ENCODE assay signal across 8 cellular contexts in genomic region chr12:65278576-65279386, GRCh38. TPM values are rescaled to one million over a fixed set of nuclear protein-coding genes. Genes with fewer than 3 reads are reported as not detected.
DNase-seq lines count a peak whose midpoint lies in the region; ATAC-seq and TF ChIP-seq lines count a peak whose summit lies in the region.

Gene MSRB3, plus strand, starts transcription at chr12:65278683. Its CDS starts 29,897 bp downstream, at chr12:65308580.

- H3K9me3 Mint-ChIP-seq in activated naive CD8-positive, alpha-beta T cell treated with anti-CD3 and anti-CD28 coated beads, Interleukin-2, amount 10 ng/mL, durations not matched to agents 7 days and 5 days = no peaks in the 10 kb centered on the region

- peaks cover 66% of the 10 kb centered on the region for H3K27me3 Mint-ChIP-seq in activated naive CD8-positive, alpha-beta T cell treated with anti-CD3 and anti-CD28 coated beads, Interleukin-2, amount 10 ng/mL, durations not matched to agents 7 days and 5 days

- WGBS in neuronal stem cell (ENCODE audit: extremely low coverage in 2 of 2, insufficient read length in 2 of 2, insufficient replicate concordance in 1 of 2), 2 donors = no CpG with 5 or more reads among the region's 88 CpGs

- H3K79me1 ChIP-seq in neuronal stem cell (ENCODE audit: low read depth, low read length) = no peaks in the 10 kb centered on the region

- peak within 1 kb of the TSS; percentile 96 for H4K91ac ChIP-seq in neuronal stem cell (ENCODE audit: low read depth, low read length, poor library complexity)

- H3K4me1 ChIP-seq in neuronal stem cell (ENCODE audit: control insufficient read depth in 2 of 2, insufficient read depth in 1 of 2, low read depth in 1 of 2, low read length in 2 of 2) = peaks cover 2 to 9% of the 10 kb centered on the region in 2 donors

- H3K4me1 Mint-ChIP-seq in activated naive CD8-positive, alpha-beta T cell treated with anti-CD3 and anti-CD28 coated beads, Interleukin-2, amount 10 ng/mL, durations not matched to agents 7 days and 5 days = peaks cover 1% of the 10 kb centered on the region

- no peaks in the 10 kb centered on the region for H3K36me3 Mint-ChIP-seq in activated naive CD8-positive, alpha-beta T cell treated with anti-CD3 and anti-CD28 coated beads, Interleukin-2, amount 10 ng/mL, durations not matched to agents 7 days and 5 days

- ATAC-seq in GM21717 (IDR thresholded peaks at IDR 0.05; ENCODE audit: unreplicated experiment) = peak; percentile 55
- peak; percentile 73 for ATAC-seq in activated naive CD8-positive, alpha-beta T cell treated with anti-CD3 and anti-CD28 coated beads, Interleukin-2, amount 10 ng/mL, durations not matched to agents 7 days and 5 days (ENCODE audit: low read depth)
- no peak for ATAC-seq in HG02623 (IDR thresholded peaks at IDR 0.05; ENCODE audit: unreplicated experiment)

- TF ChIP-seq CTCF in LNCaP clone FGC (IDR thresholded peaks at IDR 0.05; ENCODE audit: control insufficient read depth, extremely low read depth, insufficient read depth) = 0 out of 2 replicates have a peak, but pooled peaks have one; percentile 16

- POLR2A ChIA-PET in activated naive CD8-positive, alpha-beta T cell treated with anti-CD3 and anti-CD28 coated beads, Interleukin-2, amount 10 ng/mL, durations not matched to agents 7 days and 5 days (lab: Charles Lee) = no interaction called here

- no peak within 1 kb of the TSS for H3K4ac ChIP-seq in neuronal stem cell (ENCODE audit: low read length)

- H3K4me3 ChIP-seq in LNCaP clone FGC (ENCODE audit: low read depth, low read length) (peak within 1 kb of the TSS; percentile 63), neuronal stem cell (ENCODE audit: low read length in 2 of 2) (peak within 1 kb of the TSS; percentile 60 to 92)

- H2AFZ ChIP-seq in neuronal stem cell (ENCODE audit: low read length) = peak within 1 kb of the TSS; percentile 99

- H3K27ac ChIP-seq in neuronal stem cell (replicated peaks; ENCODE audit: low read length) = peak within 1 kb of the TSS; percentile 89

- H4K8ac ChIP-seq in neuronal stem cell (ENCODE audit: low read depth, low read length) = peak within 1 kb of the TSS; percentile 99

- peak within 1 kb of the TSS; percentile 89 for H3K4me2 ChIP-seq in neuronal stem cell (ENCODE audit: insufficient read depth, low read length, poor library complexity, severe bottlenecking)

- peak within 1 kb of the TSS; percentile 82 for H2BK120ac ChIP-seq in neuronal stem cell (ENCODE audit: low read depth, low read length)

- H3K23ac ChIP-seq in neuronal stem cell (ENCODE audit: low read depth, low read length, poor library complexity) = peak within 1 kb of the TSS; percentile 81

- no peak within 1 kb of the TSS for H3K27ac Mint-ChIP-seq in activated naive CD8-positive, alpha-beta T cell treated with anti-CD3 and anti-CD28 coated beads, Interleukin-2, amount 10 ng/mL, durations not matched to agents 7 days and 5 days

- H3K27me3 ChIP-seq in neuronal stem cell (ENCODE audit: control insufficient read depth in 3 of 3, insufficient read depth in 3 of 3, low read depth in 1 of 3, low read length in 3 of 3) = peaks cover 0 to 16% (median 2%) of the 10 kb centered on the region in 3 experiments

- H3K9me3 ChIP-seq in neuronal stem cell (replicated peaks in 1 of 2; ENCODE audit: control insufficient read depth in 2 of 2, insufficient read depth in 1 of 2, low read depth in 1 of 2, low read length in 2 of 2) = no peaks in the 10 kb centered on the region

- peak within 1 kb of the TSS; percentile 92 for H3K9ac ChIP-seq in neuronal stem cell (ENCODE audit: low read depth, low read length, poor library complexity)

- DNase-seq in G401 (ENCODE audit: low spot score) = peak; percentile 80
- no peak for DNase-seq in LNCaP clone FGC (ENCODE audit: low read depth)
- DNase-seq in activated naive CD8-positive, alpha-beta T cell treated with anti-CD3 and anti-CD28 coated beads, Interleukin-2, amount 10 ng/mL, durations not matched to agents 7 days and 5 days = peak; percentile 46
- DNase-seq in glomerular visceral epithelial cell (ENCODE audit: extremely low spot score) = peak; percentile 74
- DNase-seq in neuronal stem cell (ENCODE audit: low spot score) = peak; percentile 70
- DNase-seq in NCI-H1092 treated with DMSO at 0.1 percent for 48 hours (lab: John Stamatoyannopoulos, UW) = no peak

- H3K4me3 Mint-ChIP-seq in activated naive CD8-positive, alpha-beta T cell treated with anti-CD3 and anti-CD28 coated beads, Interleukin-2, amount 10 ng/mL, durations not matched to agents 7 days and 5 days = peak within 1 kb of the TSS; percentile 69

- peak within 1 kb of the TSS; percentile 93 for H2BK5ac ChIP-seq in neuronal stem cell (ENCODE audit: low read length)

- no peaks in the 10 kb centered on the region for H3K36me3 ChIP-seq in neuronal stem cell (replicated peaks in 1 of 2; ENCODE audit: control insufficient read depth in 2 of 2, insufficient read depth in 2 of 2, low read length in 2 of 2)

- peak within 1 kb of the TSS; percentile 93 for H2BK12ac ChIP-seq in neuronal stem cell (ENCODE audit: low read length)

- peak within 1 kb of the TSS; percentile 96 for H2BK15ac ChIP-seq in neuronal stem cell (ENCODE audit: low read length)

- in situ Hi-C loops in G401 (cut with HindIII; ENCODE audit: low sequenced_read_pairs) = no loop called here

- H3K18ac ChIP-seq in neuronal stem cell (ENCODE audit: low read length) = peak within 1 kb of the TSS; percentile 97

- peak within 1 kb of the TSS; percentile 42 for H2AK5ac ChIP-seq in neuronal stem cell (ENCODE audit: low read depth, low read length)

- peak within 1 kb of the TSS; percentile 95 for H3K14ac ChIP-seq in neuronal stem cell (ENCODE audit: low read length)

RNA-seq across cellular contexts. Expression of gene MSRB3, which starts in this region (rescaled TPM):
- 132 and 147 TPM in 2 replicates for total RNA-seq in G401 (2014; rRNA removed; shearing (Covaris generic))
- total RNA-seq in activated naive CD8-positive, alpha-beta T cell treated with anti-CD3 and anti-CD28 coated beads, Interleukin-2, amount 10 ng/mL, durations not matched to agents 7 days and 5 days = not detected
- polyA plus RNA-seq in neuronal stem cell (2013, experiment 1 of 2) = 10.2 TPM
- 10.7 TPM for polyA plus RNA-seq in neuronal stem cell (2013, experiment 2 of 2)

Comparison
In these comparisons a context has a peak if more than half of its experiments do, and no peak if none do; other contexts are left out.
1. RNA of gene MSRB3 (total RNA-seq): 132 to 147 TPM in G401; not detected in activated naive CD8-positive, alpha-beta T cell treated with anti-CD3 and anti-CD28 coated beads, Interleukin-2, amount 10 ng/mL, durations not matched to agents 7 days and 5 days; every median in the first group is over 100 times any median in the second.
2. Peak in DNase-seq and ATAC-seq in activated naive CD8-positive, alpha-beta T cell treated with anti-CD3 and anti-CD28 coated beads, Interleukin-2, amount 10 ng/mL, durations not matched to agents 7 days and 5 days; RNA of the gene not detected or under 1 TPM.
3. DNase-seq: peak in G401 (single experiment), glomerular visceral epithelial cell (single experiment) and neuronal stem cell (single experiment); none in LNCaP clone FGC (single experiment) and NCI-H1092 treated with DMSO at 0.1 percent for 48 hours (single experiment).